ENCODE assay signal across 17 cellular contexts in the genomic region with DNA sequence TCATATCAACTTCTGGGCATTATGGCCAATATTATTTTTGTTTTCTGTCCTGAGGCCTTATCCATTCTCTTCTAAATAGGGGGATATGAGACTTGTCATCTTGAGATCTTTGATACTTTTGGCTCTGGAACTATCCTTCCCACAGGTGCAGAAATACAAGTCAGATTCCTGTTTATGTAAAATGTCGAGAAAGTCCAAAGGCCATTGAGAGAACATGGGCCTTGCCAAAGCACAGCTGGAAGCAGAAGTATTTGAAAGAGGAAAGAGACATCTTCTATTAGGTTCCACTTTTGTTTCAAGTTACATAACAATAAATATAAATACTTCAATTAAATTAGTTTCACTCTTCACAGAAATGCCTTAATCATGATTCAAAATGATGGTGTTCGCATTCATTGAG. TPM values are rescaled to one million over a fixed set of nuclear protein-coding genes. Genes with fewer than 3 reads are reported as not detected.
DNase-seq lines count a peak whose midpoint lies in the region; FAIRE-seq and TF ChIP-seq lines count a peak whose summit lies in the region.
"Had no signal": no experiment of that assay in that cellular context is flagged by ENCODE, and none has a peak within 500 bp of the region (broad histone marks: within the 10 kb centered on the region; RNA-seq: fewer than 3 reads in every experiment).

No MANE protein-coding gene starts in this region.

- no peaks in the 10 kb centered on the region for H3K27me3 Mint-ChIP-seq in endodermal cell (ENCODE audit: insufficient read depth)
- H3K27me3 Mint-ChIP-seq: CD4-positive, CD25-positive, alpha-beta regulatory T cell had no signal

- H3K9me2 ChIP-seq in hepatocyte (replicated peaks; ENCODE audit: insufficient read depth): no peaks in the 10 kb centered on the region

- TF ChIP-seq CTCF in choroid plexus epithelial cell (conservative IDR thresholded peaks at IDR 0.05; ENCODE audit: low read depth, low read length) (no peak), esophagus muscularis mucosa (IDR thresholded peaks at IDR 0.05) (no peak), liver (IDR thresholded peaks at IDR 0.05; ENCODE audit: low read depth, low read length, missing input control) (no peak), sigmoid colon (IDR thresholded peaks at IDR 0.05) (no peak), hepatocyte (IDR thresholded peaks at IDR 0.05; ENCODE audit: poor library complexity) (no peak), endodermal cell (conservative IDR thresholded peaks at IDR 0.05) (no peak)

- intact Hi-C loops in esophagus muscularis mucosa (cut with DNase I): no loop called here
- intact Hi-C loops in sigmoid colon (cut with DNase I): no loop called here

- no peak overlapping the region for H3K4me3 Mint-ChIP-seq in endodermal cell
- H3K4me3 Mint-ChIP-seq: CD4-positive, CD25-positive, alpha-beta regulatory T cell had no signal

- no peaks in the 10 kb centered on the region for H4K20me1 ChIP-seq in hepatocyte (ENCODE audit: insufficient read depth, poor library complexity, severe bottlenecking)
- H4K20me1 ChIP-seq: BLaER1 treated with 17β-estradiol and CSF1 and Interleukin-3, amounts not matched to agents 10 nM and 100 nM had no signal

- no peak overlapping the region for H3K9ac ChIP-seq in liver (ENCODE audit: low read depth in 1 of 2, low read length in 2 of 2)
- H3K9ac ChIP-seq in endodermal cell (ENCODE audit: extremely low read depth, low read length, poor library complexity, severe bottlenecking): no peak overlapping the region
- H3K9ac ChIP-seq: BLaER1 treated with 17β-estradiol and CSF1 and Interleukin-3, amounts not matched to agents 10 nM and 100 nM; GM23248 had no signal

- H3K36me3 ChIP-seq in esophagus muscularis mucosa (no peaks in the 10 kb centered on the region), liver (ENCODE audit: control insufficient read depth in 4 of 4, insufficient read depth in 3 of 4, low read depth in 1 of 4, low read length in 3 of 4) (no peaks in the 10 kb centered on the region), sigmoid colon (no peaks in the 10 kb centered on the region), hepatocyte (replicated peaks; ENCODE audit: insufficient read depth, low read depth) (no peaks in the 10 kb centered on the region), endodermal cell (ENCODE audit: control insufficient read depth, insufficient read depth, low read length) (no peaks in the 10 kb centered on the region)
- H3K36me3 ChIP-seq: BLaER1 treated with 17β-estradiol and CSF1 and Interleukin-3, amounts not matched to agents 10 nM and 100 nM had no signal

- peak; percentile 60 for DNase-seq in choroid plexus epithelial cell (ENCODE audit: low read depth)
- no peak for DNase-seq in esophagus muscularis mucosa (ENCODE audit: extremely low spot score)
- DNase-seq in sigmoid colon: no peak
- DNase-seq in hepatocyte (ENCODE audit: low spot score): no peak
- no peak for DNase-seq in endodermal cell
- DNase-seq in GM19239 (ENCODE audit: insufficient read length, low spot score): no peak
- no peak for DNase-seq in NOMO-1 treated with DMSO at 0.1 percent for 48 hours (lab: John Stamatoyannopoulos, UW; ENCODE audit: unreplicated experiment)
- DNase-seq: ACHN; CD4-positive, CD25-positive, alpha-beta regulatory T cell; DMS53; GF-D8; GM23248 had no signal

- H3K9me3 Mint-ChIP-seq in endodermal cell: peaks cover 9% of the 10 kb centered on the region

- H3K79me2 ChIP-seq in hepatocyte: peaks cover 38% of the 10 kb centered on the region

- H3K27ac ChIP-seq in esophagus muscularis mucosa (replicated peaks in 1 of 4) (peak overlapping the region in 3 of 4 donors; percentile 14 to 47 (median 36)), liver (ENCODE audit: low read depth in 1 of 2, low read length in 2 of 2) (no peak overlapping the region), sigmoid colon (peak overlapping the region; percentile 42 to 64 (median 56)), hepatocyte (no peak overlapping the region), endodermal cell (ENCODE audit: low read depth, low read length) (no peak overlapping the region)
- H3K27ac ChIP-seq: BLaER1 treated with 17β-estradiol and CSF1 and Interleukin-3, amounts not matched to agents 10 nM and 100 nM; GM23248 had no signal

- no peaks in the 10 kb centered on the region for H3K27me3 ChIP-seq in esophagus muscularis mucosa
- H3K27me3 ChIP-seq in liver (ENCODE audit: control insufficient read depth in 4 of 4, insufficient read depth in 4 of 4, low read length in 3 of 4): no peaks in the 10 kb centered on the region
- no peaks in the 10 kb centered on the region for H3K27me3 ChIP-seq in sigmoid colon
- H3K27me3 ChIP-seq in hepatocyte: no peaks in the 10 kb centered on the region
- H3K27me3 ChIP-seq in endodermal cell (ENCODE audit: control insufficient read depth, insufficient read depth, low read length, poor library complexity, severe bottlenecking): no peaks in the 10 kb centered on the region
- H3K27me3 ChIP-seq: BLaER1 treated with 17β-estradiol and CSF1 and Interleukin-3, amounts not matched to agents 10 nM and 100 nM had no signal

- no peak for TF ChIP-seq RAD21 in liver (IDR thresholded peaks at IDR 0.05)

- H3K4me1 Mint-ChIP-seq in endodermal cell: no peaks in the 10 kb centered on the region
- H3K4me1 Mint-ChIP-seq: CD4-positive, CD25-positive, alpha-beta regulatory T cell had no signal

- no peak overlapping the region for H2AFZ ChIP-seq in hepatocyte
- H2AFZ ChIP-seq: GM23248 had no signal

- H3K4me1 ChIP-seq in esophagus muscularis mucosa (peaks cover 7 to 44% (median 37%) of the 10 kb centered on the region in 4 donors), liver (ENCODE audit: control insufficient read depth in 4 of 4, insufficient read depth in 4 of 4, low read length in 3 of 4) (peaks cover 2 to 22% (median 16%) of the 10 kb centered on the region in 4 donors), sigmoid colon (peaks cover 0 to 35% (median 15%) of the 10 kb centered on the region in 4 donors), hepatocyte (ENCODE audit: insufficient read depth) (no peaks in the 10 kb centered on the region), endodermal cell (ENCODE audit: control insufficient read depth, insufficient read depth, low read length) (no peaks in the 10 kb centered on the region)
- H3K4me1 ChIP-seq: BLaER1 treated with 17β-estradiol and CSF1 and Interleukin-3, amounts not matched to agents 10 nM and 100 nM had no signal

- WGBS in esophagus muscularis mucosa: 48% methylated on average over 2 of the region's 2 CpGs
- 59% methylated on average over 2 of the region's 2 CpGs for WGBS in liver
- 52 to 67% methylated on average over 2 of the region's 2 CpGs for WGBS in sigmoid colon, 2 donors
- WGBS in hepatocyte (ENCODE audit: low lambda C conversion rate, missing lambda C conversion rate): 96% methylated on average over 2 of the region's 2 CpGs
- 92% methylated on average over 2 of the region's 2 CpGs; no CpG with 5 or more reads in 1 of the 2 experiments for WGBS in endodermal cell (ENCODE audit: insufficient coverage in 1 of 2, insufficient read length in 1 of 2), 2 experiments

- no peak for TF ChIP-seq EP300 in esophagus muscularis mucosa (IDR thresholded peaks at IDR 0.05)
- no peak for TF ChIP-seq EP300 in sigmoid colon (IDR thresholded peaks at IDR 0.05)

- H3K4me2 ChIP-seq in hepatocyte: no peak overlapping the region
- H3K4me2 ChIP-seq: BLaER1 treated with 17β-estradiol and CSF1 and Interleukin-3, amounts not matched to agents 10 nM and 100 nM had no signal

- no peak for FAIRE-seq in GM19239 (lab: Jason Lieb, UNC)
- FAIRE-seq: H54 had no signal

- H3K9me3 ChIP-seq in esophagus muscularis mucosa (no peaks in the 10 kb centered on the region), liver (ENCODE audit: control insufficient read depth in 4 of 4, low read length in 3 of 4) (no peaks in the 10 kb centered on the region), sigmoid colon (no peaks in the 10 kb centered on the region), hepatocyte (ENCODE audit: low read depth) (no peaks in the 10 kb centered on the region), endodermal cell (ENCODE audit: control insufficient read depth, low read length) (peaks cover 9% of the 10 kb centered on the region)

- H3K27ac Mint-ChIP-seq in endodermal cell: no peak overlapping the region
- H3K27ac Mint-ChIP-seq: CD4-positive, CD25-positive, alpha-beta regulatory T cell had no signal

- H3K4me3 ChIP-seq in choroid plexus epithelial cell (ENCODE audit: low read depth, low read length) (no peak overlapping the region), esophagus muscularis mucosa (no peak overlapping the region), liver (ENCODE audit: low read depth in 1 of 3, low read length in 3 of 3) (no peak overlapping the region), sigmoid colon (no peak overlapping the region), hepatocyte (no peak overlapping the region), endodermal cell (ENCODE audit: low read length) (no peak overlapping the region)
- H3K4me3 ChIP-seq: BLaER1 treated with 17β-estradiol and CSF1 and Interleukin-3, amounts not matched to agents 10 nM and 100 nM; GM23248 had no signal

- TF ChIP-seq POLR2A in esophagus muscularis mucosa (IDR thresholded peaks at IDR 0.05; ENCODE audit: low read depth) (no peak), sigmoid colon (IDR thresholded peaks at IDR 0.05) (no peak)

- peaks cover 20% of the 10 kb centered on the region for H3K36me3 Mint-ChIP-seq in endodermal cell (ENCODE audit: low read depth)
- H3K36me3 Mint-ChIP-seq: CD4-positive, CD25-positive, alpha-beta regulatory T cell had no signal

TF ChIP-seq in liver, 16 proteins besides CTCF, POLR2A, EP300 and RAD21 (continues in another document):
- TF ChIP-seq NR2F2 (IDR thresholded peaks at IDR 0.05): no peak
- peak; percentile 58 to 80 for TF ChIP-seq HNF4A (conservative IDR thresholded peaks at IDR 0.05)
- TF ChIP-seq, protein P1, sequence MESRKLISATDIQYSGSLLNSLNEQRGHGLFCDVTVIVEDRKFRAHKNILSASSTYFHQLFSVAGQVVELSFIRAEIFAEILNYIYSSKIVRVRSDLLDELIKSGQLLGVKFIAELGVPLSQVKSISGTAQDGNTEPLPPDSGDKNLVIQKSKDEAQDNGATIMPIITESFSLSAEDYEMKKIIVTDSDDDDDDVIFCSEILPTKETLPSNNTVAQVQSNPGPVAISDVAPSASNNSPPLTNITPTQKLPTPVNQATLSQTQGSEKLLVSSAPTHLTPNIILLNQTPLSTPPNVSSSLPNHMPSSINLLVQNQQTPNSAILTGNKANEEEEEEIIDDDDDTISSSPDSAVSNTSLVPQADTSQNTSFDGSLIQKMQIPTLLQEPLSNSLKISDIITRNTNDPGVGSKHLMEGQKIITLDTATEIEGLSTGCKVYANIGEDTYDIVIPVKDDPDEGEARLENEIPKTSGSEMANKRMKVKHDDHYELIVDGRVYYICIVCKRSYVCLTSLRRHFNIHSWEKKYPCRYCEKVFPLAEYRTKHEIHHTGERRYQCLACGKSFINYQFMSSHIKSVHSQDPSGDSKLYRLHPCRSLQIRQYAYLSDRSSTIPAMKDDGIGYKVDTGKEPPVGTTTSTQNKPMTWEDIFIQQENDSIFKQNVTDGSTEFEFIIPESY (IDR thresholded peaks at IDR 0.05): no peak

RNA-seq across cellular contexts. Expression of a gene that starts 20.8 kb away (rescaled TPM):
- total RNA-seq in esophagus muscularis mucosa (not detected), liver (not detected), sigmoid colon (not detected), hepatocyte (not detected in 2 replicates), endodermal cell (not detected)
- polyA plus RNA-seq in liver (under 1 TPM in 1 of 2 donors, not detected in 1; 0.64 TPM), sigmoid colon (not detected), hepatocyte (0.43 and 0.79 TPM in 2 replicates)
- not detected for polyA plus RNA-seq in endodermal cell (2013, experiment 1 of 2)
- polyA plus RNA-seq in endodermal cell (2013, experiment 2 of 2): not detected
- total RNA-seq: A172; CD4-positive, CD25-positive, alpha-beta regulatory T cell; GM23248; HT1080 had no signal
- polyA plus RNA-seq: CD4-positive, CD25-positive, alpha-beta regulatory T cell; GM23248 had no signal

Comparison
In these comparisons a context has a peak if more than half of its experiments do, and no peak if none do; other contexts are left out.
1. H3K27ac ChIP-seq: peak in esophagus muscularis mucosa (3 of 4) and sigmoid colon (4 of 4); none in liver (0 of 2), hepatocyte (single experiment) and endodermal cell (single experiment).